1 cellular context compared by ENCODE assay signal in genomic region chr17:77388384-77389306, GRCh38.
TF ChIP-seq lines count a peak whose summit lies in the region.

No MANE protein-coding gene starts in this region.

TF ChIP-seq in HepG2, 621 proteins besides CTCF, POLR2A, EP300 and RAD21 (continued from another document and continues in another):
- TF ChIP-seq, protein P1, sequence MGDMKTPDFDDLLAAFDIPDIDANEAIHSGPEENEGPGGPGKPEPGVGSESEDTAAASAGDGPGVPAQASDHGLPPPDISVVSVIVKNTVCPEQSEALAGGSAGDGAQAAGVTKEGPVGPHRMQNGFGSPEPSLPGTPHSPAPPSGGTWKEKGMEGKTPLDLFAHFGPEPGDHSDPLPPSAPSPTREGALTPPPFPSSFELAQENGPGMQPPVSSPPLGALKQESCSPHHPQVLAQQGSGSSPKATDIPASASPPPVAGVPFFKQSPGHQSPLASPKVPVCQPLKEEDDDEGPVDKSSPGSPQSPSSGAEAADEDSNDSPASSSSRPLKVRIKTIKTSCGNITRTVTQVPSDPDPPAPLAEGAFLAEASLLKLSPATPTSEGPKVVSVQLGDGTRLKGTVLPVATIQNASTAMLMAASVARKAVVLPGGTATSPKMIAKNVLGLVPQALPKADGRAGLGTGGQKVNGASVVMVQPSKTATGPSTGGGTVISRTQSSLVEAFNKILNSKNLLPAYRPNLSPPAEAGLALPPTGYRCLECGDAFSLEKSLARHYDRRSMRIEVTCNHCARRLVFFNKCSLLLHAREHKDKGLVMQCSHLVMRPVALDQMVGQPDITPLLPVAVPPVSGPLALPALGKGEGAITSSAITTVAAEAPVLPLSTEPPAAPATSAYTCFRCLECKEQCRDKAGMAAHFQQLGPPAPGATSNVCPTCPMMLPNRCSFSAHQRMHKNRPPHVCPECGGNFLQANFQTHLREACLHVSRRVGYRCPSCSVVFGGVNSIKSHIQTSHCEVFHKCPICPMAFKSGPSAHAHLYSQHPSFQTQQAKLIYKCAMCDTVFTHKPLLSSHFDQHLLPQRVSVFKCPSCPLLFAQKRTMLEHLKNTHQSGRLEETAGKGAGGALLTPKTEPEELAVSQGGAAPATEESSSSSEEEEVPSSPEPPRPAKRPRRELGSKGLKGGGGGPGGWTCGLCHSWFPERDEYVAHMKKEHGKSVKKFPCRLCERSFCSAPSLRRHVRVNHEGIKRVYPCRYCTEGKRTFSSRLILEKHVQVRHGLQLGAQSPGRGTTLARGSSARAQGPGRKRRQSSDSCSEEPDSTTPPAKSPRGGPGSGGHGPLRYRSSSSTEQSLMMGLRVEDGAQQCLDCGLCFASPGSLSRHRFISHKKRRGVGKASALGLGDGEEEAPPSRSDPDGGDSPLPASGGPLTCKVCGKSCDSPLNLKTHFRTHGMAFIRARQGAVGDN (CRISPR knock-in tag; IDR thresholded peaks at IDR 0.05): peak; percentile 94
- TF ChIP-seq CREM (IDR thresholded peaks at IDR 0.05): peak; percentile 28; the same call in 1 of the 2 replicates
- TF ChIP-seq CREM (CRISPR knock-in tag; IDR thresholded peaks at IDR 0.05): no peak
- TF ChIP-seq ZNF362 (CRISPR knock-in tag; IDR thresholded peaks at IDR 0.05; ENCODE audit: borderline replicate concordance): peak; percentile 78
- TF ChIP-seq XRCC5 (optimal IDR thresholded peaks at IDR 0.05; ENCODE audit: low read length): peak; percentile 62
- TF ChIP-seq ZEB1 (IDR thresholded peaks at IDR 0.05; ENCODE audit: insufficient replicate concordance, low read depth): peak; percentile 57
- TF ChIP-seq ZFX (CRISPR knock-in tag; IDR thresholded peaks at IDR 0.05; ENCODE audit: low read depth): peak; percentile 67
- TF ChIP-seq YY1 (IDR thresholded peaks at IDR 0.05; ENCODE audit: insufficient read depth, insufficient replicate concordance, low read depth, low read length): peak; percentile 59
- peak; percentile 69 for TF ChIP-seq PATZ1 (CRISPR knock-in tag; IDR thresholded peaks at IDR 0.05)
- TF ChIP-seq ZNF205 (CRISPR knock-in tag; IDR thresholded peaks at IDR 0.05): 0 out of 2 replicates have a peak, but pooled peaks have one; percentile 57
- TF ChIP-seq, protein P2, sequence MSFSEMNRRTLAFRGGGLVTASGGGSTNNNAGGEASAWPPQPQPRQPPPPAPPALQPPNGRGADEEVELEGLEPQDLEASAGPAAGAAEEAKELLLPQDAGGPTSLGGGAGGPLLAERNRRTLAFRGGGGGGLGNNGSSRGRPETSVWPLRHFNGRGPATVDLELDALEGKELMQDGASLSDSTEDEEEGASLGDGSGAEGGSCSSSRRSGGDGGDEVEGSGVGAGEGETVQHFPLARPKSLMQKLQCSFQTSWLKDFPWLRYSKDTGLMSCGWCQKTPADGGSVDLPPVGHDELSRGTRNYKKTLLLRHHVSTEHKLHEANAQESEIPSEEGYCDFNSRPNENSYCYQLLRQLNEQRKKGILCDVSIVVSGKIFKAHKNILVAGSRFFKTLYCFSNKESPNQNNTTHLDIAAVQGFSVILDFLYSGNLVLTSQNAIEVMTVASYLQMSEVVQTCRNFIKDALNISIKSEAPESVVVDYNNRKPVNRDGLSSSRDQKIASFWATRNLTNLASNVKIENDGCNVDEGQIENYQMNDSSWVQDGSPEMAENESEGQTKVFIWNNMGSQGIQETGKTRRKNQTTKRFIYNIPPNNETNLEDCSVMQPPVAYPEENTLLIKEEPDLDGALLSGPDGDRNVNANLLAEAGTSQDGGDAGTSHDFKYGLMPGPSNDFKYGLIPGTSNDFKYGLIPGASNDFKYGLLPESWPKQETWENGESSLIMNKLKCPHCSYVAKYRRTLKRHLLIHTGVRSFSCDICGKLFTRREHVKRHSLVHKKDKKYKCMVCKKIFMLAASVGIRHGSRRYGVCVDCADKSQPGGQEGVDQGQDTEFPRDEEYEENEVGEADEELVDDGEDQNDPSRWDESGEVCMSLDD (CRISPR knock-in tag; IDR thresholded peaks at IDR 0.05; ENCODE audit: borderline replicate concordance): 0 out of 2 replicates have a peak, but pooled peaks have one; percentile 75
- TF ChIP-seq, protein P3, sequence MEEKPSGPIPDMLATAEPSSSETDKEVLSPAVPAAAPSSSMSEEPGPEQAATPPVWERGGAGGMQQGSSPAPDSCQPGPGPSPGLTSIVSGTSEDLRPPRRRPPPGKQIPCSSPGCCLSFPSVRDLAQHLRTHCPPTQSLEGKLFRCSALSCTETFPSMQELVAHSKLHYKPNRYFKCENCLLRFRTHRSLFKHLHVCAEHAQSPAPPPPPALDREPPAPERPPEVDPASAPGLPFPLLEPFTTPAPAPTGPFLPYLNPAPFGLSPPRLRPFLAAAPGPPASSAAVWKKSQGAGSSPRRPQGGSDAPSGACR (CRISPR knock-in tag; IDR thresholded peaks at IDR 0.05): peak; percentile 55; the same call in 1 of the 2 replicates
- TF ChIP-seq SCMH1 (CRISPR knock-in tag; IDR thresholded peaks at IDR 0.05; ENCODE audit: borderline replicate concordance): no peak
- TF ChIP-seq GPN1 (CRISPR knock-in tag; IDR thresholded peaks at IDR 0.05; ENCODE audit: borderline replicate concordance): no peak
- TF ChIP-seq GATA4 (IDR thresholded peaks at IDR 0.05; ENCODE audit: borderline replicate concordance, low read depth): 0 out of 2 replicates have a peak, but pooled peaks have one; percentile 6
- TF ChIP-seq NR2F1 (CRISPR knock-in tag; IDR thresholded peaks at IDR 0.05): peak; percentile 58 to 81
- TF ChIP-seq, protein P4, sequence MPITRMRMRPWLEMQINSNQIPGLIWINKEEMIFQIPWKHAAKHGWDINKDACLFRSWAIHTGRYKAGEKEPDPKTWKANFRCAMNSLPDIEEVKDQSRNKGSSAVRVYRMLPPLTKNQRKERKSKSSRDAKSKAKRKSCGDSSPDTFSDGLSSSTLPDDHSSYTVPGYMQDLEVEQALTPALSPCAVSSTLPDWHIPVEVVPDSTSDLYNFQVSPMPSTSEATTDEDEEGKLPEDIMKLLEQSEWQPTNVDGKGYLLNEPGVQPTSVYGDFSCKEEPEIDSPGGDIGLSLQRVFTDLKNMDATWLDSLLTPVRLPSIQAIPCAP (CRISPR knock-in tag; IDR thresholded peaks at IDR 0.05; ENCODE audit: low read depth): no peak
- 0 out of 2 replicates have a peak, but pooled peaks have one; percentile 14 for TF ChIP-seq SOX5 (CRISPR knock-in tag; IDR thresholded peaks at IDR 0.05; ENCODE audit: borderline replicate concordance)
- TF ChIP-seq NR0B2 (CRISPR knock-in tag; IDR thresholded peaks at IDR 0.05): 0 out of 2 replicates have a peak, but pooled peaks have one; percentile 19
- peak; percentile 48; the same call in 1 of the 2 replicates for TF ChIP-seq JUND (CRISPR knock-in tag; IDR thresholded peaks at IDR 0.05)
- TF ChIP-seq NAIF1 (CRISPR knock-in tag; IDR thresholded peaks at IDR 0.05; ENCODE audit: borderline replicate concordance): no peak
- TF ChIP-seq POGZ (CRISPR knock-in tag; IDR thresholded peaks at IDR 0.05): peak; percentile 39; the same call in 1 of the 2 replicates
- peak; percentile 47 for TF ChIP-seq ARID5B (CRISPR knock-in tag; IDR thresholded peaks at IDR 0.05)
- peak; percentile 74; the same call in 1 of the 2 replicates for TF ChIP-seq ZNF609 (CRISPR knock-in tag; IDR thresholded peaks at IDR 0.05; ENCODE audit: borderline replicate concordance)
- peak; percentile 64 for TF ChIP-seq TBX2 (CRISPR knock-in tag; IDR thresholded peaks at IDR 0.05; ENCODE audit: borderline replicate concordance)
- peak; percentile 95; the same call in 1 of the 2 replicates for TF ChIP-seq ZNF598 (CRISPR knock-in tag; IDR thresholded peaks at IDR 0.05; ENCODE audit: borderline replicate concordance)
- 0 out of 2 replicates have a peak, but pooled peaks have one; percentile 33 for TF ChIP-seq ZBTB7A (CRISPR knock-in tag; IDR thresholded peaks at IDR 0.05)
- TF ChIP-seq PHB2 (IDR thresholded peaks at IDR 0.05; ENCODE audit: partially characterized antibody): no peak
- peak; percentile 64; the same call in 1 of the 2 replicates for TF ChIP-seq ZSCAN31 (CRISPR knock-in tag; IDR thresholded peaks at IDR 0.05; ENCODE audit: low read depth)
- TF ChIP-seq ZNF335 (CRISPR knock-in tag; IDR thresholded peaks at IDR 0.05): no peak
- peak; percentile 72 for TF ChIP-seq ARNTL (CRISPR knock-in tag; IDR thresholded peaks at IDR 0.05)
- TF ChIP-seq KDM3A (CRISPR knock-in tag; IDR thresholded peaks at IDR 0.05; ENCODE audit: low read depth): 0 out of 2 replicates have a peak, but pooled peaks have one; percentile 19
- TF ChIP-seq ZNF788 (CRISPR knock-in tag; IDR thresholded peaks at IDR 0.05; ENCODE audit: borderline replicate concordance): peak; percentile 24; the same call in 1 of the 2 replicates
- peak; percentile 86; the same call in 1 of the 2 replicates for TF ChIP-seq ZNF619 (CRISPR knock-in tag; IDR thresholded peaks at IDR 0.05)
